ENCODE assay signal across 8 cellular contexts in the genomic region with DNA sequence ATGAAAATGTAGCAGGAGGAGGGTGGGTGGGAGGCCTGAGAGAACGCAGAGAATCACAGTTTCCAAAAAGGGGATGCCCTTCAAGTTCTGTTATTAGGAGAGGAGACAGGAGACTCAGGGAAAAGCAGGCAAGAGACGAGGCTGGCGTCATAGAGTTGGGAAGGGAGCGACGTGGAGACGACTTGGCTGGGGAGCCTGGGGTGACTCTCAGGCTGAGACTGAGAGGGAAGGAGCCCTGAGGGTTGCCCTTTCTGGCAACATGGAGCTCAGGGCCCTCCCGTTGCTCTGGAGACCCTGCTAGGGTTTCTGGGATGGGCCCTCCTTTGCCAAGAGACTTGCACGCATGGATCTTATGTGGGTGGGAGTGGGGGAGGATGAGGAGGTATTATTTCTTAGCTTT.
"Had no signal": no experiment of that assay in that cellular context is flagged by ENCODE, and none has a peak within 500 bp of the region (broad histone marks: within the 10 kb centered on the region; RNA-seq: fewer than 3 reads in every experiment).

No MANE protein-coding gene starts in this region.

- ATAC-seq: GM12878 had no signal

- DNase-seq: GDM1, GF-D8 had no signal

- H3K4me3 ChIP-seq: GM12878 had no signal

- FAIRE-seq: G401.6, GM12878, GM12891, GM12892, GM18507, GM19239 had no signal
